20 cellular contexts compared by ENCODE assay signal in genomic region chr10:49186613-49187012, GRCh38. TPM values are rescaled to one million over a fixed set of nuclear protein-coding genes. Genes with fewer than 3 reads are reported as not detected.
DNase-seq lines count a peak whose midpoint lies in the region; ATAC-seq and TF ChIP-seq lines count a peak whose summit lies in the region.
"Had no signal": no experiment of that assay in that cellular context is flagged by ENCODE, and none has a peak within 500 bp of the region (broad histone marks: within the 10 kb centered on the region; RNA-seq: fewer than 3 reads in every experiment).

No MANE protein-coding gene starts in this region.

- no peak overlapping the region for H3K27ac Mint-ChIP-seq in activated naive CD8-positive, alpha-beta T cell
- no peak overlapping the region for H3K27ac Mint-ChIP-seq in activated naive CD8-positive, alpha-beta T cell treated with anti-CD3 and anti-CD28 coated beads for 36 hours
- H3K27ac Mint-ChIP-seq in activated CD4-positive, alpha-beta memory T cell treated with anti-CD3 and anti-CD28 coated beads for 36 hours, result peak overlapping the region; percentile 86
- peak overlapping the region in 5 of 6 donors; percentile 77 to 98 (median 86) for H3K27ac Mint-ChIP-seq in immature natural killer cell

- ATAC-seq in upper lobe of left lung (ENCODE audit: low FRiP score in 2 of 2) (no peak), HG03565 (IDR thresholded peaks at IDR 0.05; ENCODE audit: unreplicated experiment) (no peak), left ventricle myocardium superior (no peak)
- ATAC-seq: pancreas had no signal

- no peaks in the 10 kb centered on the region for H3K36me3 ChIP-seq in upper lobe of left lung
- H3K36me3 ChIP-seq: ascending aorta, pancreas, uterus had no signal

- TF ChIP-seq EP300 in upper lobe of left lung (IDR thresholded peaks at IDR 0.05), result no peak

- no peak for DNase-seq in activated naive CD8-positive, alpha-beta T cell treated with anti-CD3 and anti-CD28 coated beads for 36 hours
- no peak for DNase-seq in activated CD4-positive, alpha-beta memory T cell treated with anti-CD3 and anti-CD28 coated beads for 36 hours
- no peak for DNase-seq in immature natural killer cell
- DNase-seq in upper lobe of left lung, result no peak
- no peak for DNase-seq in HCEC 1CT
- no peak for DNase-seq in left ventricle myocardium superior
- DNase-seq: glutamatergic neuron; IMR-90; NCI-H2107; pancreas; stimulated activated naive CD4-positive, alpha-beta T cell; SW 1271; uterus had no signal

- POLR2A ChIA-PET in activated CD4-positive, alpha-beta memory T cell treated with anti-CD3 and anti-CD28 coated beads for 36 hours (lab: Charles Lee), result no interaction called here

- CTCF ChIA-PET in activated CD4-positive, alpha-beta memory T cell treated with anti-CD3 and anti-CD28 coated beads for 36 hours (lab: Charles Lee), result no interaction called here

- peak overlapping the region; percentile 62 for H3K4me3 Mint-ChIP-seq in activated naive CD8-positive, alpha-beta T cell
- H3K4me3 Mint-ChIP-seq in activated naive CD8-positive, alpha-beta T cell treated with anti-CD3 and anti-CD28 coated beads for 36 hours, result no peak overlapping the region
- peak overlapping the region; percentile 76 for H3K4me3 Mint-ChIP-seq in activated CD4-positive, alpha-beta memory T cell treated with anti-CD3 and anti-CD28 coated beads for 36 hours
- peak overlapping the region; percentile 68 to 93 (median 85) for H3K4me3 Mint-ChIP-seq in immature natural killer cell

- H3K9me3 Mint-ChIP-seq in activated naive CD8-positive, alpha-beta T cell (ENCODE audit: low read depth), result no peaks in the 10 kb centered on the region
- H3K9me3 Mint-ChIP-seq in activated naive CD8-positive, alpha-beta T cell treated with anti-CD3 and anti-CD28 coated beads for 36 hours, result no peaks in the 10 kb centered on the region
- H3K9me3 Mint-ChIP-seq in activated CD4-positive, alpha-beta memory T cell treated with anti-CD3 and anti-CD28 coated beads for 36 hours, result no peaks in the 10 kb centered on the region
- H3K9me3 Mint-ChIP-seq in immature natural killer cell, result peaks cover 0 to 2% (median 0%) of the 10 kb centered on the region in 6 donors

- H3K9me3 ChIP-seq in upper lobe of left lung, result no peaks in the 10 kb centered on the region
- H3K9me3 ChIP-seq: ascending aorta, pancreas, uterus had no signal

- WGBS in upper lobe of left lung, 2 donors, result 72 to 75% methylated on average over 4 of the region's 4 CpGs

- H3K36me3 Mint-ChIP-seq in activated naive CD8-positive, alpha-beta T cell, result no peaks in the 10 kb centered on the region
- no peaks in the 10 kb centered on the region for H3K36me3 Mint-ChIP-seq in activated naive CD8-positive, alpha-beta T cell treated with anti-CD3 and anti-CD28 coated beads for 36 hours
- peaks cover 32% of the 10 kb centered on the region for H3K36me3 Mint-ChIP-seq in activated CD4-positive, alpha-beta memory T cell treated with anti-CD3 and anti-CD28 coated beads for 36 hours
- no peaks in the 10 kb centered on the region for H3K36me3 Mint-ChIP-seq in immature natural killer cell

- H3K27me3 ChIP-seq in upper lobe of left lung, result no peaks in the 10 kb centered on the region
- H3K27me3 ChIP-seq: ascending aorta, pancreas, uterus had no signal

- no peak for TF ChIP-seq POLR2A in upper lobe of left lung (IDR thresholded peaks at IDR 0.05)

- peak overlapping the region in 1 of 4 donors; percentile 32 for H3K4me3 ChIP-seq in upper lobe of left lung
- H3K4me3 ChIP-seq: ascending aorta, pancreas, uterus had no signal

- TF ChIP-seq CTCF in upper lobe of left lung (IDR thresholded peaks at IDR 0.05), result no peak

- H3K27ac ChIP-seq in upper lobe of left lung, result peak overlapping the region in 3 of 4 donors; percentile 12 to 73 (median 68)
- H3K27ac ChIP-seq: ascending aorta, pancreas had no signal

- H3K4me1 Mint-ChIP-seq in activated naive CD8-positive, alpha-beta T cell (ENCODE audit: low read depth), result peaks cover 21% of the 10 kb centered on the region
- H3K4me1 Mint-ChIP-seq in activated naive CD8-positive, alpha-beta T cell treated with anti-CD3 and anti-CD28 coated beads for 36 hours, result peaks cover 28% of the 10 kb centered on the region
- H3K4me1 Mint-ChIP-seq in activated CD4-positive, alpha-beta memory T cell treated with anti-CD3 and anti-CD28 coated beads for 36 hours (ENCODE audit: low read depth), result peaks cover 48% of the 10 kb centered on the region
- H3K4me1 Mint-ChIP-seq in immature natural killer cell, result peaks cover 94 to 97% of the 10 kb centered on the region in 2 donors

- H3K4me1 ChIP-seq in upper lobe of left lung, result peaks cover 38 to 56% (median 46%) of the 10 kb centered on the region in 4 donors
- H3K4me1 ChIP-seq: pancreas, uterus had no signal

- intact Hi-C loops in activated CD4-positive, alpha-beta memory T cell treated with anti-CD3 and anti-CD28 coated beads for 36 hours (cut with micrococcal nuclease), result loop anchor here (10.0 kb wide), 1 partner anchor 318 kb away; no protein-coding TSS in a partner anchor
- intact Hi-C loops in left ventricle myocardium superior (cut with micrococcal nuclease), result no loop called here

- peaks cover 5% of the 10 kb centered on the region for H3K27me3 Mint-ChIP-seq in activated naive CD8-positive, alpha-beta T cell
- peaks cover 70% of the 10 kb centered on the region for H3K27me3 Mint-ChIP-seq in activated naive CD8-positive, alpha-beta T cell treated with anti-CD3 and anti-CD28 coated beads for 36 hours
- H3K27me3 Mint-ChIP-seq in activated CD4-positive, alpha-beta memory T cell treated with anti-CD3 and anti-CD28 coated beads for 36 hours, result peaks cover 17% of the 10 kb centered on the region
- peaks cover 4 to 6% (median 4%) of the 10 kb centered on the region in 3 donors for H3K27me3 Mint-ChIP-seq in immature natural killer cell (ENCODE audit: low read depth in 3 of 3)

RNA-seq across cellular contexts. Expression of gene TMEM273, which starts 1.6 kb away (rescaled TPM):
- under 1 TPM; 0.76 to 0.80 TPM for total RNA-seq in activated naive CD8-positive, alpha-beta T cell treated with anti-CD3 and anti-CD28 coated beads for 36 hours
- 100 to 1,000 TPM; 106 to 108 TPM for total RNA-seq in activated CD4-positive, alpha-beta memory T cell treated with anti-CD3 and anti-CD28 coated beads for 36 hours
- 100 to 1,000 TPM in 1 of 3 donors, 10 to 100 TPM in 2; 23.4 to 114 (median 47.0) TPM for polyA plus RNA-seq in immature natural killer cell
- total RNA-seq in upper lobe of left lung (10 to 100 TPM; 12.3 to 52.3 (median 30.7) TPM), left ventricle myocardium superior (17.6 TPM)
- total RNA-seq: IMR-90, RPMI7951 had no signal
- polyA plus RNA-seq: IMR-90, keratinocyte had no signal

RNA-seq across cellular contexts. Expression of gene FAM170B, which starts 52.8 kb away (rescaled TPM):
- not detected for total RNA-seq in activated naive CD8-positive, alpha-beta T cell treated with anti-CD3 and anti-CD28 coated beads for 36 hours
- total RNA-seq in activated CD4-positive, alpha-beta memory T cell treated with anti-CD3 and anti-CD28 coated beads for 36 hours, result not detected
- not detected for polyA plus RNA-seq in immature natural killer cell
- under 1 TPM in 1 of 6 donors, not detected in 5; 0.24 TPM for total RNA-seq in upper lobe of left lung
- total RNA-seq in left ventricle myocardium superior, result not detected
- total RNA-seq: ascending aorta, IMR-90, mucosa of gallbladder, pancreas, RPMI7951, uterus had no signal
- polyA plus RNA-seq: esophagus, IMR-90, keratinocyte, pancreas had no signal

Comparison
In these comparisons a context has a peak if more than half of its experiments do, and no peak if none do; other contexts are left out.
1. H3K27ac Mint-ChIP-seq: peak in activated CD4-positive, alpha-beta memory T cell treated with anti-CD3 and anti-CD28 coated beads for 36 hours (single experiment) and immature natural killer cell (5 of 6); none in activated naive CD8-positive, alpha-beta T cell (single experiment) and activated naive CD8-positive, alpha-beta T cell treated with anti-CD3 and anti-CD28 coated beads for 36 hours (single experiment).
2. RNA of gene TMEM273, which starts 1.6 kb away (total RNA-seq): 106 to 108 TPM in activated CD4-positive, alpha-beta memory T cell treated with anti-CD3 and anti-CD28 coated beads for 36 hours, 12.3 to 52.3 TPM in upper lobe of left lung and 17.6 TPM in left ventricle myocardium superior (single experiment); 0.76 to 0.80 TPM in activated naive CD8-positive, alpha-beta T cell treated with anti-CD3 and anti-CD28 coated beads for 36 hours; every median in the first group is over 4 times any median in the second.